In the genomic region with DNA sequence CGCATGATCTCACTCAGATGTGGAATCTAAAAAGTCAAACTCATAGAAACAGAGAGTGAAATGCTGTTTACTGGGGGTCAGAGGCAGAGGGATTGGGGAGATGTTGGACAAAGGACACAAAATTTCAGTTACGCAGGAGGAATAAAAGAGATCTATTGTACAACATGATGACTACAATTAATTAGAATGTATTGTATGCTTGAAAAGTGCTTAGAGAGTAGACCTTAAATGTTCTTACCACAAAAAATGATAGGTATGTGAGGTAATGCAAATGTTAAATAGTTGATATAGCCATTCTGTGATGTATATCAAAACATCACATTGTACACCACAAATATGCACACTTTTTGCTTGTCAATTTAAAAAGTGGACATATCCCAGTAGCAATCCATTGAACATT, we compare ENCODE assay signal across 34 cellular contexts.
"Had no signal": no experiment of that assay in that cellular context is flagged by ENCODE, and none has a peak within 500 bp of the region (broad histone marks: within the 10 kb centered on the region; RNA-seq: fewer than 3 reads in every experiment).

No MANE protein-coding gene starts in this region.

- H3K27me3 ChIP-seq: ascending aorta, esophagus squamous epithelium, gastroesophageal sphincter, heart right ventricle had no signal

- H3K36me3 ChIP-seq: ascending aorta, esophagus squamous epithelium, gastroesophageal sphincter, heart right ventricle, WERI-Rb-1 had no signal

- H3K4me1 Mint-ChIP-seq: activated B cell treated with CpG ODN at 0.5 μM for 24 hours; activated naive CD4-positive, alpha-beta T cell treated with anti-CD3 and anti-CD28 coated beads, Interleukin-2, amount 50 U/mL, for 24 hours; activated naive CD8-positive, alpha-beta T cell treated with anti-CD3 and anti-CD28 coated beads for 36 hours; activated naive CD8-positive, alpha-beta T cell treated with anti-CD3 and anti-CD28 coated beads, Interleukin-2, amount 50 U/mL, for 24 hours; activated T-helper 17 cell treated with anti-CD3 and anti-CD28 coated beads, Interleukin-2, amount 50 U/mL, for 72 hours; brain; central memory CD8-positive, alpha-beta T cell; T-cell had no signal

- H3K4me3 ChIP-seq: ascending aorta, esophagus squamous epithelium, gastroesophageal sphincter, heart right ventricle had no signal

- H3K36me3 Mint-ChIP-seq: activated naive CD4-positive, alpha-beta T cell treated with anti-CD3 and anti-CD28 coated beads, Interleukin-2, amount 50 U/mL, for 24 hours; activated naive CD8-positive, alpha-beta T cell treated with anti-CD3 and anti-CD28 coated beads for 36 hours; brain; T-cell had no signal

- H3K4me3 Mint-ChIP-seq: activated B cell treated with CpG ODN at 0.5 μM for 24 hours; activated CD8-positive, alpha-beta T cell treated with anti-CD3 and anti-CD28 coated beads for 36 hours; activated naive CD4-positive, alpha-beta T cell treated with anti-CD3 and anti-CD28 coated beads for 36 hours; activated naive CD4-positive, alpha-beta T cell treated with anti-CD3 and anti-CD28 coated beads, Interleukin-2, amount 50 U/mL, for 24 hours; activated naive CD8-positive, alpha-beta T cell treated with anti-CD3 and anti-CD28 coated beads for 36 hours; activated naive CD8-positive, alpha-beta T cell treated with anti-CD3 and anti-CD28 coated beads, Interleukin-2, amount 50 U/mL, for 24 hours; activated T-cell treated with anti-CD3 and anti-CD28 coated beads, Interleukin-2, amount 50 U/mL, for 4 hours; activated T-helper 17 cell treated with anti-CD3 and anti-CD28 coated beads, Interleukin-2, amount 50 U/mL, for 72 hours; brain; central memory CD8-positive, alpha-beta T cell; T-cell; T-helper 1 cell treated with Interleukin-12 subunit alpha and Interleukin-12 subunit beta and Interleukin-4 antibody, amounts not matched to agents 30 μg/mL and 1 μg/mL, for 36 hours; T-helper 2 cell treated with Interferon-gamma antibody and Interleukin-4, amounts not matched to agents 5 μg/mL and 100 μg/mL, for 36 hours had no signal

- H3K9me3 ChIP-seq: ascending aorta, esophagus squamous epithelium, gastroesophageal sphincter, heart right ventricle had no signal

- H3K27me3 Mint-ChIP-seq: activated B cell treated with CpG ODN at 0.5 μM for 24 hours; activated CD8-positive, alpha-beta T cell treated with anti-CD3 and anti-CD28 coated beads for 36 hours; activated naive CD4-positive, alpha-beta T cell treated with anti-CD3 and anti-CD28 coated beads, Interleukin-2, amount 50 U/mL, for 24 hours; activated naive CD8-positive, alpha-beta T cell treated with anti-CD3 and anti-CD28 coated beads for 36 hours; activated naive CD8-positive, alpha-beta T cell treated with anti-CD3 and anti-CD28 coated beads, Interleukin-2, amount 50 U/mL, for 24 hours; activated T-helper 17 cell treated with anti-CD3 and anti-CD28 coated beads, Interleukin-2, amount 50 U/mL, for 72 hours; brain; central memory CD8-positive, alpha-beta T cell had no signal

- ATAC-seq: activated CD4-positive, CD25-positive, alpha-beta regulatory T cell treated with anti-CD3 and anti-CD28 coated beads, Interleukin-2, amount 50 U/mL, for 24 hours; activated CD8-positive, alpha-beta T cell treated with anti-CD3 and anti-CD28 coated beads for 36 hours; activated naive CD8-positive, alpha-beta T cell treated with anti-CD3 and anti-CD28 coated beads, Interleukin-2, amount 50 U/mL, for 24 hours; activated T-cell treated with anti-CD3 and anti-CD28 coated beads, Interleukin-2, amount 50 U/mL, for 4 hours; activated T-helper 17 cell treated with anti-CD3 and anti-CD28 coated beads, Interleukin-2, amount 50 U/mL, for 72 hours; gastroesophageal sphincter; heart right ventricle; T-cell had no signal

- H3K9me3 Mint-ChIP-seq: activated B cell treated with CpG ODN at 0.5 μM for 24 hours; activated CD8-positive, alpha-beta T cell treated with anti-CD3 and anti-CD28 coated beads for 36 hours; activated naive CD4-positive, alpha-beta T cell treated with anti-CD3 and anti-CD28 coated beads for 36 hours; activated naive CD4-positive, alpha-beta T cell treated with anti-CD3 and anti-CD28 coated beads, Interleukin-2, amount 50 U/mL, for 24 hours; activated naive CD8-positive, alpha-beta T cell treated with anti-CD3 and anti-CD28 coated beads for 36 hours; activated naive CD8-positive, alpha-beta T cell treated with anti-CD3 and anti-CD28 coated beads, Interleukin-2, amount 50 U/mL, for 24 hours; activated T-cell treated with anti-CD3 and anti-CD28 coated beads, Interleukin-2, amount 50 U/mL, for 4 hours; activated T-helper 17 cell treated with anti-CD3 and anti-CD28 coated beads, Interleukin-2, amount 50 U/mL, for 72 hours; central memory CD8-positive, alpha-beta T cell; T-cell; T-helper 1 cell treated with Interleukin-12 subunit alpha and Interleukin-12 subunit beta and Interleukin-4 antibody, amounts not matched to agents 30 μg/mL and 1 μg/mL, for 36 hours; T-helper 2 cell treated with Interferon-gamma antibody and Interleukin-4, amounts not matched to agents 5 μg/mL and 100 μg/mL, for 36 hours had no signal

- H3K27ac Mint-ChIP-seq: activated B cell treated with CpG ODN at 0.5 μM for 24 hours; activated CD8-positive, alpha-beta T cell treated with anti-CD3 and anti-CD28 coated beads for 36 hours; activated naive CD4-positive, alpha-beta T cell treated with anti-CD3 and anti-CD28 coated beads for 36 hours; activated naive CD4-positive, alpha-beta T cell treated with anti-CD3 and anti-CD28 coated beads, Interleukin-2, amount 50 U/mL, for 24 hours; activated naive CD8-positive, alpha-beta T cell treated with anti-CD3 and anti-CD28 coated beads for 36 hours; activated naive CD8-positive, alpha-beta T cell treated with anti-CD3 and anti-CD28 coated beads, Interleukin-2, amount 50 U/mL, for 24 hours; activated T-helper 17 cell treated with anti-CD3 and anti-CD28 coated beads, Interleukin-2, amount 50 U/mL, for 72 hours; brain; T-cell; T-helper 1 cell treated with Interleukin-12 subunit alpha and Interleukin-12 subunit beta and Interleukin-4 antibody, amounts not matched to agents 30 μg/mL and 1 μg/mL, for 36 hours; T-helper 2 cell treated with Interferon-gamma antibody and Interleukin-4, amounts not matched to agents 5 μg/mL and 100 μg/mL, for 36 hours had no signal

- H3K27ac ChIP-seq: ascending aorta, epithelial cell of prostate, esophagus squamous epithelium, gastroesophageal sphincter, heart right ventricle, WERI-Rb-1 had no signal

- FAIRE-seq: bronchial epithelial cell, colon, endometrium had no signal

- H3K4me1 ChIP-seq: ascending aorta, esophagus squamous epithelium, gastroesophageal sphincter, heart right ventricle had no signal

- DNase-seq: activated B cell treated with CpG ODN at 0.5 μM for 24 hours; activated CD4-positive, alpha-beta T cell treated with anti-CD3 and anti-CD28 coated beads for 48 hours; activated CD4-positive, alpha-beta T cell treated with anti-CD3 and anti-CD28 coated beads, Interleukin-2, amount 50 U/mL, for 1 hour; activated CD4-positive, alpha-beta T cell treated with anti-CD3 and anti-CD28 coated beads, Interleukin-2, amount 50 U/mL, for 48 hours; activated CD8-positive, alpha-beta memory T cell treated with anti-CD3 and anti-CD28 coated beads for 24 hours; activated CD8-positive, alpha-beta T cell treated with anti-CD3 and anti-CD28 coated beads for 36 hours; activated effector memory CD4-positive, alpha-beta T cell treated with Interleukin-2 at 50 U/mL for 16 hours; activated naive CD4-positive, alpha-beta T cell treated with anti-CD3 and anti-CD28 coated beads for 36 hours; activated naive CD8-positive, alpha-beta T cell treated with anti-CD3 and anti-CD28 coated beads for 36 hours; activated naive CD8-positive, alpha-beta T cell treated with anti-CD3 and anti-CD28 coated beads, Interleukin-2, amount 50 U/mL, for 24 hours; activated T-cell treated with anti-CD3 and anti-CD28 coated beads, Interleukin-2, amount 50 U/mL, for 4 hours; cortex of kidney; dermis blood vessel endothelial cell; effector CD8-positive, alpha-beta T cell; esophagus squamous epithelium; foreskin melanocyte; heart right ventricle; SW 1271; T-cell; T1000; WERI-Rb-1 had no signal
